8 cellular contexts compared by ENCODE assay signal in genomic region chr2:178072383-178073301, GRCh38. TPM values are rescaled to one million over a fixed set of nuclear protein-coding genes. Genes with fewer than 3 reads are reported as not detected.
DNase-seq lines count a peak whose midpoint lies in the region; ATAC-seq and TF ChIP-seq lines count a peak whose summit lies in the region.

TSS of gene PDE11A (minus strand) at chr2:178072777. CDS start at chr2:178072437, 340 bp downstream.

- no peaks in the 10 kb centered on the region for H3K27me3 ChIP-seq in cardiac muscle cell
- no peaks in the 10 kb centered on the region for H3K27me3 ChIP-seq in ovary

- no peaks in the 10 kb centered on the region for H3K36me3 ChIP-seq in cardiac muscle cell
- no peaks in the 10 kb centered on the region for H3K36me3 ChIP-seq in ovary

- intact Hi-C loops in ovary (cut with DNase I), result no loop called here

- H3K4me1 ChIP-seq in cardiac muscle cell (ENCODE audit: low read depth), result no peaks in the 10 kb centered on the region
- H3K4me1 ChIP-seq in ovary (ENCODE audit: insufficient read depth), result no peaks in the 10 kb centered on the region

- H3K4me1 Mint-ChIP-seq in activated naive CD8-positive, alpha-beta T cell (ENCODE audit: low read depth), result peaks cover 5% of the 10 kb centered on the region

- H3K9me3 ChIP-seq in cardiac muscle cell (ENCODE audit: low read depth) (no peaks in the 10 kb centered on the region), ovary (no peaks in the 10 kb centered on the region)

- no peak within 1 kb of the TSS for H3K27ac ChIP-seq in cardiac muscle cell
- no peak within 1 kb of the TSS for H3K27ac ChIP-seq in ovary

- peak; percentile 59 for ATAC-seq in GM18502 (IDR thresholded peaks at IDR 0.05; ENCODE audit: poor library complexity, unreplicated experiment)
- peak; percentile 69 for ATAC-seq in HG03520 (IDR thresholded peaks at IDR 0.05; ENCODE audit: unreplicated experiment)
- ATAC-seq in HG02840 (IDR thresholded peaks at IDR 0.05; ENCODE audit: low FRiP score, unreplicated experiment), result no peak
- ATAC-seq in HG03045 (IDR thresholded peaks at IDR 0.05; ENCODE audit: unreplicated experiment), result no peak

- peak; percentile 80 for DNase-seq in NCI-H82 treated with DMSO at 0.1 percent for 48 hours (lab: John Stamatoyannopoulos, UW; ENCODE audit: unreplicated experiment)
- peak; percentile 70 to 90 for DNase-seq in cardiac muscle cell (ENCODE audit: low read depth in 1 of 2, low spot score in 1 of 2)
- peak; percentile 44 to 69 (median 58) for DNase-seq in ovary

- H3K36me3 Mint-ChIP-seq in activated naive CD8-positive, alpha-beta T cell, result no peaks in the 10 kb centered on the region

- peak within 1 kb of the TSS; percentile 40 for H3K4me3 ChIP-seq in cardiac muscle cell
- H3K4me3 ChIP-seq in ovary, result peak within 1 kb of the TSS; percentile 28

- TF ChIP-seq EP300 in ovary (IDR thresholded peaks at IDR 0.05), result no peak

- WGBS in ovary, 3 donors, result 1 to 2% (median 2%) methylated on average over 44 of the region's 44 CpGs

- H3K4me3 Mint-ChIP-seq in activated naive CD8-positive, alpha-beta T cell, result peak within 1 kb of the TSS; percentile 62

- TF ChIP-seq POLR2A in ovary (IDR thresholded peaks at IDR 0.05), result no peak

- H3K27me3 Mint-ChIP-seq in activated naive CD8-positive, alpha-beta T cell, result peaks cover 43% of the 10 kb centered on the region

- H3K9me3 Mint-ChIP-seq in activated naive CD8-positive, alpha-beta T cell (ENCODE audit: low read depth), result no peaks in the 10 kb centered on the region

- TF ChIP-seq CTCF in cardiac muscle cell (IDR thresholded peaks at IDR 0.05; ENCODE audit: low read depth, low read length), result no peak
- no peak for TF ChIP-seq CTCF in ovary (IDR thresholded peaks at IDR 0.05)

- H3K27ac Mint-ChIP-seq in activated naive CD8-positive, alpha-beta T cell, result no peak within 1 kb of the TSS

RNA-seq across cellular contexts. Expression of gene PDE11A, which starts in this region (rescaled TPM):
- 3.4 and 3.6 TPM in 2 replicates for total RNA-seq in cardiac muscle cell
- 1.6 and 1.7 TPM in 2 replicates for polyA plus RNA-seq in cardiac muscle cell
- total RNA-seq in ovary, result 1 to 10 TPM in 2 of 7 donors, under 1 TPM in 4, not detected in 1; 0.32 to 2.0 (median 0.65) TPM
- polyA plus RNA-seq in ovary, result under 1 TPM; 0.15 to 0.47 TPM

Comparison
In these comparisons a context has a peak if more than half of its experiments do, and no peak if none do; other contexts are left out.
1. ATAC-seq: peak in GM18502 (single experiment) and HG03520 (single experiment); none in HG02840 (single experiment) and HG03045 (single experiment).
2. Peak in every context shown above with its lines, with median percentiles within 50 percentile points of each other: DNase-seq.